ENCODE assay signal across 17 cellular contexts in the genomic region with DNA sequence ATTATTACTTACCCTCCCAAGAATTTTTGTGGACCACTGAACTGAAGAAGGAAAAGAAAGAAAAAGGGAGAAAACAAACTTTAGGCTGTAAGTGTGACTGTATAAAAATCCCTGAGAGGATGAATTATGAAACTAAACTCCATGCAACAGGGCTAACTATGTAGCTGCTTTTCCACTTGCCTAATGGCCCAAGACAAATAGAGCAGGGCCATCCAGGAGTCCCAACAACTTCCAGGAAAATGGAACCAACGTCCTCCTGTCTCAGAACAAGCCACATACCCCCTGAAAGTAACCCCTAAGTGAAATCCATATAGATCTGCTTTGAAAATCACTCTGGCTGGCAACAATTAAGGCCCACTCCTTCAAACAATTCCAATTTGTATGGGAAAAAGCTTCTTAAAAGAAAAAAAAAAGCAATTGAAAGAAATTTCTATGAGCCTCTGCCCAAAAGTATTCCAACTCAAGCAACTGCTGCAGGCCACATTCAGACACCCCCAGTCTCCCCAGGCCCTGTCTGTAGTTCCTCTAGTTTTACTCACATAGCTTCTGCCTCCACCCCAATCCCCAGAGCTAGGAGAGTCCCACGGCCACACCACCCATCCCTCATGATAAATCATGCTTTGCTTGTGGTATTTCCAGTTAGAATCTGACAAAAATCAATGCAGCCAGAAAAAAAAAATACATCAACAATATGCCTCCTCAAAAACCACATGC. TPM values are rescaled to one million over a fixed set of nuclear protein-coding genes. Genes with fewer than 3 reads are reported as not detected.
DNase-seq lines count a peak whose midpoint lies in the region; ATAC-seq and TF ChIP-seq lines count a peak whose summit lies in the region.
"Had no signal": no experiment of that assay in that cellular context is flagged by ENCODE, and none has a peak within 500 bp of the region (broad histone marks: within the 10 kb centered on the region; RNA-seq: fewer than 3 reads in every experiment).

No MANE protein-coding gene starts in this region.

- H4K20me1 ChIP-seq in SK-N-SH (ENCODE audit: insufficient read depth): peaks cover 63% of the 10 kb centered on the region

- H3K9me3 ChIP-seq in SK-N-SH (no peaks in the 10 kb centered on the region), right cardiac atrium (ENCODE audit: control insufficient read depth, low read length) (no peaks in the 10 kb centered on the region)
- no peaks in the 10 kb centered on the region for H3K9me3 ChIP-seq in CD4-positive, alpha-beta memory T cell (ENCODE audit: control insufficient read depth in 1 of 2, low read length in 2 of 2)
- H3K9me3 ChIP-seq: A549 had no signal

- peaks cover 6 to 14% of the 10 kb centered on the region in 2 donors for H3K27me3 Mint-ChIP-seq in CD4-positive, alpha-beta memory T cell

- peaks cover 100% of the 10 kb centered on the region for H3K79me2 ChIP-seq in SK-N-SH (ENCODE audit: insufficient read depth)

- H3K9ac ChIP-seq in SK-N-SH: no peak overlapping the region; the same call in 1 of the 2 replicates
- no peak overlapping the region for H3K9ac ChIP-seq in rectal smooth muscle tissue (ENCODE audit: low read length)

- no peaks in the 10 kb centered on the region for H3K9me2 ChIP-seq in SK-N-SH

- POLR2A ChIA-PET in SK-N-SH (lab: Yijun Ruan, JAX): interaction anchor here (0.6 to 1.7 kb wide), 3 partner anchors 11 to 50 kb away, joined by 4 to 5 read pairs (median 5); no protein-coding TSS in a partner anchor
- POLR2A ChIA-PET in CD4-positive, alpha-beta memory T cell (lab: Charles Lee; ENCODE audit: partially characterized antibody): no interaction called here

- intact Hi-C loops in right cardiac atrium (cut with DNase I): no loop called here
- intact Hi-C loops in CD4-positive, alpha-beta memory T cell (cut with micrococcal nuclease): no loop called here

- TF ChIP-seq CTCF in AG10803 (conservative IDR thresholded peaks at IDR 0.05; ENCODE audit: low read length) (no peak), SK-N-SH (IDR thresholded peaks at IDR 0.05) (no peak)

- H3K27ac ChIP-seq in SK-N-SH (ENCODE audit: low read depth in 2 of 2, low read length in 1 of 2) (peak overlapping the region; percentile 70 to 95), right cardiac atrium (ENCODE audit: low read length) (no peak overlapping the region), rectal smooth muscle tissue (ENCODE audit: low read depth, low read length) (peak overlapping the region; percentile 68)
- H3K27ac ChIP-seq in CD4-positive, alpha-beta memory T cell (ENCODE audit: low read depth, low read length): no peak overlapping the region
- H3K27ac ChIP-seq: A549 had no signal

- H3K27me3 ChIP-seq in SK-N-SH (ENCODE audit: insufficient read depth): no peaks in the 10 kb centered on the region
- no peaks in the 10 kb centered on the region for H3K27me3 ChIP-seq in right cardiac atrium (ENCODE audit: control insufficient read depth, insufficient read depth)
- H3K27me3 ChIP-seq in rectal smooth muscle tissue (ENCODE audit: control insufficient read depth, insufficient read depth, low read length): no peaks in the 10 kb centered on the region
- no peaks in the 10 kb centered on the region for H3K27me3 ChIP-seq in CD4-positive, alpha-beta memory T cell (ENCODE audit: insufficient read depth, low read length)

- H3K36me3 ChIP-seq in SK-N-SH (replicated peaks in 1 of 2; ENCODE audit: control insufficient read depth in 1 of 2, insufficient read depth in 2 of 2, low read length in 1 of 2) (no peaks in the 10 kb centered on the region), rectal smooth muscle tissue (ENCODE audit: control insufficient read depth, insufficient read depth, low read length) (no peaks in the 10 kb centered on the region)
- H3K36me3 ChIP-seq in CD4-positive, alpha-beta memory T cell (ENCODE audit: insufficient read depth, low read length): no peaks in the 10 kb centered on the region

- no peak for TF ChIP-seq RAD21 in SK-N-SH (IDR thresholded peaks at IDR 0.05; ENCODE audit: low read length)

- no peaks in the 10 kb centered on the region for H3K36me3 Mint-ChIP-seq in CD4-positive, alpha-beta memory T cell
- H3K36me3 Mint-ChIP-seq: natural killer cell treated with Interleukin-12 subunit alpha and Interleukin-12 subunit beta and Interleukin-15 and Interleukin-18, amount 100 ng/mL, for 72 hours had no signal

- H3K4me3 ChIP-seq in AG10803 (ENCODE audit: low read length) (no peak overlapping the region), SK-N-SH (ENCODE audit: low read depth in 2 of 2, low read length in 1 of 2) (no peak overlapping the region), right cardiac atrium (ENCODE audit: low read length) (no peak overlapping the region), rectal smooth muscle tissue (ENCODE audit: low read length) (no peak overlapping the region)
- H3K4me3 ChIP-seq in CD4-positive, alpha-beta memory T cell (ENCODE audit: low read length in 2 of 2): no peak overlapping the region
- H3K4me3 ChIP-seq: A549 had no signal

- H3K4me3 Mint-ChIP-seq in CD4-positive, alpha-beta memory T cell: no peak overlapping the region
- H3K4me3 Mint-ChIP-seq: activated CD8-positive, alpha-beta T cell treated with anti-CD3 and anti-CD28 coated beads, Interleukin-2, amount 10 ng/mL, durations not matched to agents 7 days and 5 days; natural killer cell treated with Interleukin-12 subunit alpha and Interleukin-12 subunit beta and Interleukin-15 and Interleukin-18, amount 100 ng/mL, for 72 hours had no signal

- peak; percentile 43 for DNase-seq in AG10803 (ENCODE audit: low read depth)
- DNase-seq in SK-N-SH: no peak
- no peak for DNase-seq in right cardiac atrium
- DNase-seq in stimulated activated CD4-positive, alpha-beta T cell treated with anti-CD3 and anti-CD28 coated beads, Interleukin-4, amount 100 ng/mL, for 24 hours: no peak
- no peak for DNase-seq in GOT3 (lab: John Stamatoyannopoulos, UW)
- no peak for DNase-seq in CD4-positive, alpha-beta memory T cell
- DNase-seq: activated CD8-positive, alpha-beta T cell treated with anti-CD3 and anti-CD28 coated beads, Interleukin-2, amount 10 ng/mL, durations not matched to agents 7 days and 5 days; amniotic stem cell; COR-L47; erythroblast; NCI-H1417 treated with DMSO at 0.1 percent for 48 hours; NCI-H446 had no signal

- 35% methylated on average over 2 of the region's 2 CpGs for WGBS in SK-N-SH (ENCODE audit: low lambda C conversion rate)
- WGBS in right cardiac atrium: 48% methylated on average over 2 of the region's 2 CpGs

- H3F3A ChIP-seq in SK-N-SH (replicated peaks; ENCODE audit: insufficient read depth): peaks cover 12% of the 10 kb centered on the region

- H3K4me1 ChIP-seq in SK-N-SH (ENCODE audit: control insufficient read depth in 1 of 2, insufficient read depth in 2 of 2, low read depth in 1 of 2, low read length in 1 of 2): peaks cover 47 to 57% of the 10 kb centered on the region in 2 experiments
- H3K4me1 ChIP-seq in right cardiac atrium (ENCODE audit: control insufficient read depth, insufficient read depth, low read length): peaks cover 4% of the 10 kb centered on the region
- H3K4me1 ChIP-seq in rectal smooth muscle tissue (ENCODE audit: control insufficient read depth, insufficient read depth, low read length): peaks cover 40% of the 10 kb centered on the region
- no peaks in the 10 kb centered on the region for H3K4me1 ChIP-seq in CD4-positive, alpha-beta memory T cell (ENCODE audit: insufficient read depth, low read length)

- peak overlapping the region; percentile 59 for H3K4me2 ChIP-seq in SK-N-SH
- H3K4me2 ChIP-seq: A549 had no signal

- CTCF ChIA-PET in SK-N-SH (lab: Yijun Ruan, JAX): interaction anchor here (1.5 to 10.3 kb wide), 3 partner anchors 51 to 85 kb away, joined by 3 to 110 read pairs (median 49); no protein-coding TSS in a partner anchor
- CTCF ChIA-PET in CD4-positive, alpha-beta memory T cell (lab: Charles Lee; ENCODE audit: partially characterized antibody): interaction anchor here (1.0 kb wide), 1 partner anchor 11 kb away, joined by 3 read pairs; no protein-coding TSS in a partner anchor

- ATAC-seq in right cardiac atrium: peak; percentile 29 to 36
- ATAC-seq in esophagus mucosa: no peak
- ATAC-seq: A549; activated CD8-positive, alpha-beta T cell treated with anti-CD3 and anti-CD28 coated beads, Interleukin-2, amount 10 ng/mL, durations not matched to agents 7 days and 5 days; natural killer cell treated with Interleukin-12 subunit alpha and Interleukin-12 subunit beta and Interleukin-15 and Interleukin-18, amount 100 ng/mL, for 72 hours had no signal

- H3K4me1 Mint-ChIP-seq in CD4-positive, alpha-beta memory T cell: no peaks in the 10 kb centered on the region

- TF ChIP-seq EP300 in SK-N-SH (IDR thresholded peaks at IDR 0.05; ENCODE audit: borderline replicate concordance in 1 of 2, low read depth in 1 of 2, low read length in 1 of 2): no peak

- H3K27ac Mint-ChIP-seq in CD4-positive, alpha-beta memory T cell: no peak overlapping the region
- H3K27ac Mint-ChIP-seq: activated CD8-positive, alpha-beta T cell treated with anti-CD3 and anti-CD28 coated beads, Interleukin-2, amount 10 ng/mL, durations not matched to agents 7 days and 5 days; activated T-helper 2 cell treated with anti-CD3 and anti-CD28 coated beads, Interferon-gamma antibody, Interleukin-2, Interleukin-4, amounts not matched to agents 10 μg/mL and 5 μg/mL and 100 μg/mL, durations not matched to agents 14 hours and 24 hours and 36 hours; natural killer cell treated with Interleukin-12 subunit alpha and Interleukin-12 subunit beta and Interleukin-15 and Interleukin-18, amount 100 ng/mL, for 72 hours had no signal

- H2AFZ ChIP-seq in SK-N-SH (ENCODE audit: low read depth): no peak overlapping the region

- no peaks in the 10 kb centered on the region for H3K9me3 Mint-ChIP-seq in CD4-positive, alpha-beta memory T cell
- H3K9me3 Mint-ChIP-seq: activated T-helper 2 cell treated with anti-CD3 and anti-CD28 coated beads, Interferon-gamma antibody, Interleukin-2, Interleukin-4, amounts not matched to agents 10 μg/mL and 5 μg/mL and 100 μg/mL, durations not matched to agents 14 hours and 24 hours and 36 hours; natural killer cell treated with Interleukin-12 subunit alpha and Interleukin-12 subunit beta and Interleukin-15 and Interleukin-18, amount 100 ng/mL, for 72 hours had no signal

TF ChIP-seq in SK-N-SH, 30 proteins besides CTCF, POLR2A, EP300 and RAD21 (continues in another document):
- TF ChIP-seq CHD2 (IDR thresholded peaks at IDR 0.05; ENCODE audit: low read length, partially characterized antibody): no peak

RNA-seq across cellular contexts. Expression of gene RBFOX2, which starts 12.7 kb away (rescaled TPM):
- polyA plus RNA-seq in SK-N-SH (2012; rRNA removed): 115 and 151 TPM in 2 replicates
- polyA plus RNA-seq in SK-N-SH (2012; cell fraction: cytosol; rRNA removed): 92.8 and 114 TPM in 2 replicates
- polyA plus RNA-seq in SK-N-SH (2012; cell fraction: nucleus; rRNA removed): 125 and 168 TPM in 2 replicates
- 10 to 100 TPM; 67.4 to 89.8 (median 73.8) TPM for total RNA-seq in right cardiac atrium
- 36.7 TPM for polyA plus RNA-seq in right cardiac atrium
- 1 to 10 TPM in 1 of 2 experiments, under 1 TPM in 1; 0.99 to 1.0 TPM for total RNA-seq in CD4-positive, alpha-beta memory T cell
- polyA plus RNA-seq in CD4-positive, alpha-beta memory T cell: 1 to 10 TPM in 1 of 2 donors, under 1 TPM in 1; 0.68 to 1.3 TPM
- 42.9 TPM for total RNA-seq in esophagus mucosa

Comparison
In these comparisons a context has a peak if more than half of its experiments do, and no peak if none do; other contexts are left out.
1. H3K27ac ChIP-seq: peak in SK-N-SH (2 of 2) and rectal smooth muscle tissue (single experiment); none in right cardiac atrium (single experiment) and CD4-positive, alpha-beta memory T cell (single experiment).
2. RNA of gene RBFOX2, which starts 12.7 kb away (total RNA-seq): 67.4 to 89.8 TPM in right cardiac atrium and 42.9 TPM in esophagus mucosa (single experiment); 0.99 to 1.0 TPM in CD4-positive, alpha-beta memory T cell; every median in the first group is over 10 times any median in the second.